Comparison of ENCODE assay signal across 9 cellular contexts in the genomic region with DNA sequence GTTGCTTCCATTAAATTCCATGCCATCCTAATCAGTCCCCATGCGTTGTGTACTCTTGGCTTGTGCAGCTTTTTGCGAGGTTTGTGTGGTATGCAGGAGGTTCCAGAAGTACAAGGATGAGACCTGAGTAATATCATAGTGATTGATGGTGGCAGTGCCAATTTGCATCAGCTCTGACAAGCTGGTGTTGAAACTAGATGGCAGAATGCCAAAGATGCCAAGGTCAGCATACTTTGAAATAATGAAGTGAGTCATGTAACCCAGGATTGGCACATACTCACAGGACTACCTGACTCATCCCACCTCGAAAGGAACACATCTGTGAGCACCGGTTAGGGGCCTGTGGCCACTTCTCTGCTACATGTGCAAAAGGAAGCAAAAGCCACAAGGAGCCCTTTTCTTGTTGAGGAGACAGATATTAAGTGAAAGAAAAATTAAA. TPM values are rescaled to one million over a fixed set of nuclear protein-coding genes. Genes with fewer than 3 reads are reported as not detected.
A peak's percentile ranks its signal among the peaks of the same experiment; 100 is the strongest.
DNase-seq lines count a peak whose midpoint lies in the region; ATAC-seq, FAIRE-seq and TF ChIP-seq lines count a peak whose summit lies in the region.
"Had no signal": no experiment of that assay in that cellular context is flagged by ENCODE, and none has a peak within 500 bp of the region (broad histone marks: within the 10 kb centered on the region; RNA-seq: fewer than 3 reads in every experiment).

No MANE protein-coding gene starts in this region.

- H4K20me1 ChIP-seq in Loucy (ENCODE audit: insufficient read depth, low read length, poor library complexity, severe bottlenecking): peaks cover 5% of the 10 kb centered on the region

- no peak overlapping the region for H2AK5ac ChIP-seq in mesendoderm (ENCODE audit: low read length)

- no peaks in the 10 kb centered on the region for H3K36me3 Mint-ChIP-seq in natural killer cell

- H3K27ac Mint-ChIP-seq in natural killer cell: no peak overlapping the region
- H3K27ac Mint-ChIP-seq: T-helper 1 cell treated with Interleukin-12 subunit alpha and Interleukin-12 subunit beta and Interleukin-4 antibody, amounts not matched to agents 30 μg/mL and 1 μg/mL, for 36 hours had no signal

- H3K27me3 ChIP-seq in Loucy (ENCODE audit: insufficient read depth, low read length, poor library complexity, severe bottlenecking): no peaks in the 10 kb centered on the region
- H3K27me3 ChIP-seq in upper lobe of left lung: no peaks in the 10 kb centered on the region
- H3K27me3 ChIP-seq in mesendoderm (ENCODE audit: insufficient read depth, low read length, poor library complexity): no peaks in the 10 kb centered on the region

- H3K4me3 Mint-ChIP-seq in natural killer cell: no peak overlapping the region
- H3K4me3 Mint-ChIP-seq: T-helper 1 cell treated with Interleukin-12 subunit alpha and Interleukin-12 subunit beta and Interleukin-4 antibody, amounts not matched to agents 30 μg/mL and 1 μg/mL, for 36 hours had no signal

- no peak overlapping the region for H3K23ac ChIP-seq in mesendoderm (ENCODE audit: low read length)

- no peak overlapping the region for H4K8ac ChIP-seq in mesendoderm (ENCODE audit: low read depth, low read length)

- TF ChIP-seq CTCF in Loucy (conservative IDR thresholded peaks at IDR 0.05; ENCODE audit: low read length): no peak
- no peak for TF ChIP-seq CTCF in natural killer cell (IDR thresholded peaks at IDR 0.05)
- no peak for TF ChIP-seq CTCF in upper lobe of left lung (IDR thresholded peaks at IDR 0.05)

- intact Hi-C loops in natural killer cell (cut with micrococcal nuclease): loop anchor here (1.0 to 2.0 kb wide), 2 partner anchors 13 to 26 kb away; no protein-coding TSS in a partner anchor

- H3K4ac ChIP-seq in mesendoderm (ENCODE audit: low read depth, low read length): no peak overlapping the region

- peak; percentile 90 for DNase-seq in ELR (ENCODE audit: low read depth)
- peak; percentile 62 for DNase-seq in H54 (ENCODE audit: insufficient read length, low spot score)
- peak; percentile 18 to 45 (median 28) for DNase-seq in activated CD4-positive, CD25-positive, alpha-beta regulatory T cell (lab: John Stamatoyannopoulos, UW)
- DNase-seq in natural killer cell: peak; percentile 61
- DNase-seq in upper lobe of left lung: peak in 1 of 2 donors; percentile 86
- DNase-seq in mesendoderm: no peak

- H3K4me3 ChIP-seq in Loucy (ENCODE audit: low read length, poor library complexity, severe bottlenecking) (peak overlapping the region; percentile 8), upper lobe of left lung (no peak overlapping the region), mesendoderm (ENCODE audit: low read length) (no peak overlapping the region)

- H4K5ac ChIP-seq in mesendoderm (ENCODE audit: low read length): no peak overlapping the region

- peak overlapping the region; percentile 42 for H3K4me2 ChIP-seq in Loucy (ENCODE audit: low read depth, low read length, poor library complexity, severe bottlenecking)
- no peak overlapping the region for H3K4me2 ChIP-seq in mesendoderm (ENCODE audit: low read length)

- H3K79me2 ChIP-seq in Loucy (ENCODE audit: insufficient read depth, low read length) (peaks cover 28% of the 10 kb centered on the region), mesendoderm (ENCODE audit: control insufficient read depth, insufficient read depth, low read length) (no peaks in the 10 kb centered on the region)

- TF ChIP-seq POLR2A in H54 (IDR thresholded peaks at IDR 0.05; ENCODE audit: low read depth, low read length) (no peak), upper lobe of left lung (IDR thresholded peaks at IDR 0.05) (no peak)

- H3F3A ChIP-seq in Loucy (ENCODE audit: low read depth): no peaks in the 10 kb centered on the region; the same call in 1 of the 2 replicates

- H3K9me3 Mint-ChIP-seq in natural killer cell: no peaks in the 10 kb centered on the region
- H3K9me3 Mint-ChIP-seq: T-helper 1 cell treated with Interleukin-12 subunit alpha and Interleukin-12 subunit beta and Interleukin-4 antibody, amounts not matched to agents 30 μg/mL and 1 μg/mL, for 36 hours had no signal

- H3K27ac ChIP-seq in cingulate gyrus (ENCODE audit: low read depth, low read length): peak overlapping the region; percentile 63
- H3K27ac ChIP-seq in upper lobe of left lung: peak overlapping the region; percentile 55 to 83 (median 68)
- H3K27ac ChIP-seq in mesendoderm (ENCODE audit: low read depth, low read length): no peak overlapping the region

- peak; percentile 99 for FAIRE-seq in H54 (lab: Jason Lieb, UNC)

- ATAC-seq in natural killer cell (peak; percentile 84 to 95 (median 88)), upper lobe of left lung (ENCODE audit: low FRiP score in 2 of 2) (peak; percentile 69)

- peaks cover 27% of the 10 kb centered on the region for H3K4me1 ChIP-seq in Loucy (ENCODE audit: insufficient read depth, low read length, poor library complexity, severe bottlenecking)
- H3K4me1 ChIP-seq in upper lobe of left lung: peaks cover 41 to 51% (median 46%) of the 10 kb centered on the region in 4 donors
- no peaks in the 10 kb centered on the region for H3K4me1 ChIP-seq in mesendoderm (ENCODE audit: control insufficient read depth, low read depth, low read length)

- 32 to 46% methylated on average over 4 of the region's 4 CpGs for WGBS in upper lobe of left lung, 2 donors
- WGBS in mesendoderm (ENCODE audit: extremely low coverage, insufficient coverage, low lambda C conversion rate): no CpG with 5 or more reads among the region's 4 CpGs

- no peak overlapping the region for H3K56ac ChIP-seq in mesendoderm (ENCODE audit: low read length)

- H3K4me1 Mint-ChIP-seq in natural killer cell: peaks cover 39 to 44% of the 10 kb centered on the region in 2 donors

- no peak overlapping the region for H3K18ac ChIP-seq in mesendoderm (ENCODE audit: low read length)

- H2AFZ ChIP-seq in Loucy (ENCODE audit: low read length): no peak overlapping the region

- H2BK15ac ChIP-seq in mesendoderm (replicated peaks; ENCODE audit: low read depth): no peak overlapping the region

- H3K27me3 Mint-ChIP-seq in natural killer cell (ENCODE audit: low read depth in 2 of 2): no peaks in the 10 kb centered on the region

- H3K79me1 ChIP-seq in mesendoderm (ENCODE audit: low read length): no peaks in the 10 kb centered on the region

- H3K36me3 ChIP-seq in Loucy (ENCODE audit: insufficient read depth, low read length) (no peaks in the 10 kb centered on the region), upper lobe of left lung (no peaks in the 10 kb centered on the region), mesendoderm (ENCODE audit: control insufficient read depth, insufficient read depth, low read length) (no peaks in the 10 kb centered on the region)

- TF ChIP-seq EP300 in upper lobe of left lung (IDR thresholded peaks at IDR 0.05): peak in 1 of 4 donors; percentile 67

- H3K9me3 ChIP-seq in Loucy (ENCODE audit: insufficient read depth, low read depth, low read length) (no peaks in the 10 kb centered on the region), upper lobe of left lung (no peaks in the 10 kb centered on the region)

- no peak overlapping the region for H3K9ac ChIP-seq in Loucy (ENCODE audit: low read depth, low read length, poor library complexity, severe bottlenecking)
- no peak overlapping the region for H3K9ac ChIP-seq in mesendoderm (ENCODE audit: low read length)

- H3K9me2 ChIP-seq in Loucy (replicated peaks; ENCODE audit: low read depth, low read length): no peaks in the 10 kb centered on the region

- no peak overlapping the region for H2BK120ac ChIP-seq in mesendoderm (ENCODE audit: low read depth, low read length)

- no peak overlapping the region for H2BK5ac ChIP-seq in mesendoderm (ENCODE audit: low read length)

RNA-seq across cellular contexts. Expression of gene KAT2B, which starts 14.3 kb away (rescaled TPM):
- 100 to 1,000 TPM; 132 to 156 (median 146) TPM for total RNA-seq in natural killer cell
- 10 to 100 TPM; 19.3 to 58.9 (median 31.9) TPM for total RNA-seq in upper lobe of left lung
- 0.58 TPM for polyA plus RNA-seq in mesendoderm (2013, experiment 1 of 2)
- polyA plus RNA-seq in mesendoderm (2013, experiment 2 of 2): 0.43 TPM

RNA-seq across cellular contexts. Expression of gene PP2D1, which starts 42.5 kb away (rescaled TPM):
- total RNA-seq in natural killer cell (not detected), upper lobe of left lung (not detected)
- polyA plus RNA-seq in mesendoderm (2013, experiment 1 of 2): not detected
- not detected for polyA plus RNA-seq in mesendoderm (2013, experiment 2 of 2)
